Comparison of ENCODE assay signal across 9 cellular contexts in genomic region chr5:124745367-124746251, GRCh38. TPM values are rescaled to one million over a fixed set of nuclear protein-coding genes. Genes with fewer than 3 reads are reported as not detected.
DNase-seq lines count a peak whose midpoint lies in the region; ATAC-seq and TF ChIP-seq lines count a peak whose summit lies in the region.
"Had no signal": no experiment of that assay in that cellular context is flagged by ENCODE, and none has a peak within 500 bp of the region (broad histone marks: within the 10 kb centered on the region; RNA-seq: fewer than 3 reads in every experiment).

No MANE protein-coding gene starts in this region.

- peaks cover 1% of the 10 kb centered on the region for H3K27me3 Mint-ChIP-seq in activated T-cell treated with anti-CD3 and anti-CD28 coated beads, Interleukin-2, amount 50 U/mL, for 72 hours (ENCODE audit: low read depth)
- no peaks in the 10 kb centered on the region for H3K27me3 Mint-ChIP-seq in mesothelial cell of epicardium (ENCODE audit: low read depth)

- H3K4me3 Mint-ChIP-seq in activated T-cell treated with anti-CD3 and anti-CD28 coated beads, Interleukin-2, amount 50 U/mL, for 72 hours = peak overlapping the region; percentile 65 to 81
- no peak overlapping the region for H3K4me3 Mint-ChIP-seq in mesothelial cell of epicardium

- H3K27ac ChIP-seq in upper lobe of left lung = peak overlapping the region; percentile 81 to 96 (median 91)

- no peak for TF ChIP-seq EP300 in upper lobe of left lung (IDR thresholded peaks at IDR 0.05)

- no peaks in the 10 kb centered on the region for H3K9me3 Mint-ChIP-seq in activated T-cell treated with anti-CD3 and anti-CD28 coated beads, Interleukin-2, amount 50 U/mL, for 72 hours
- H3K9me3 Mint-ChIP-seq in mesothelial cell of epicardium = no peaks in the 10 kb centered on the region

- no peak for ATAC-seq in activated T-cell treated with anti-CD3 and anti-CD28 coated beads, Interleukin-2, amount 50 U/mL, for 72 hours (replicated peaks in 1 of 2)
- no peak for ATAC-seq in upper lobe of left lung (ENCODE audit: low FRiP score in 2 of 2)
- no peak for ATAC-seq in HG03521 (IDR thresholded peaks at IDR 0.05; ENCODE audit: unreplicated experiment)

- WGBS in upper lobe of left lung, 2 donors = 8 to 14% methylated on average over 5 of the region's 5 CpGs

- no peaks in the 10 kb centered on the region for H3K9me3 ChIP-seq in upper lobe of left lung

- DNase-seq in activated T-cell treated with anti-CD3 and anti-CD28 coated beads, Interleukin-2, amount 50 U/mL, for 72 hours = no peak
- no peak for DNase-seq in activated T-cell treated with anti-CD3 and anti-CD28 coated beads, Interleukin-2, amount 50 U/mL, for 1 hour
- DNase-seq in amniotic epithelial cell (ENCODE audit: low read depth) (peak; percentile 56), kidney epithelial cell (ENCODE audit: low read depth) (no peak), upper lobe of left lung (peak in 1 of 2 donors; percentile 54), mesothelial cell of epicardium (ENCODE audit: low spot score in 2 of 2, unreplicated experiment in 2 of 2) (no peak)
- no peak for DNase-seq in activated effector memory CD4-positive, alpha-beta T cell treated with anti-CD3 and anti-CD28 coated beads, Interleukin-2, amount 50 U/mL, for 16 hours
- DNase-seq: activated naive CD4-positive, alpha-beta T cell treated with Interleukin-2 at 50 U/mL for 16 hours had no signal

- no peak overlapping the region for H3K27ac Mint-ChIP-seq in activated T-cell treated with anti-CD3 and anti-CD28 coated beads, Interleukin-2, amount 50 U/mL, for 72 hours
- H3K27ac Mint-ChIP-seq in mesothelial cell of epicardium = no peak overlapping the region

- no peak for TF ChIP-seq POLR2A in upper lobe of left lung (IDR thresholded peaks at IDR 0.05)

- H3K4me3 ChIP-seq in kidney epithelial cell (ENCODE audit: low read depth, low read length) (peak overlapping the region; percentile 80), upper lobe of left lung (peak overlapping the region; percentile 36 to 66 (median 60))

- H3K36me3 Mint-ChIP-seq in activated T-cell treated with anti-CD3 and anti-CD28 coated beads, Interleukin-2, amount 50 U/mL, for 72 hours (ENCODE audit: insufficient read depth in 2 of 2) = no peaks in the 10 kb centered on the region
- no peaks in the 10 kb centered on the region for H3K36me3 Mint-ChIP-seq in mesothelial cell of epicardium

- H3K4me1 ChIP-seq in upper lobe of left lung = peaks cover 8 to 30% (median 22%) of the 10 kb centered on the region in 4 donors

- no peak for TF ChIP-seq CTCF in kidney epithelial cell (IDR thresholded peaks at IDR 0.05; ENCODE audit: insufficient read depth, low read length, poor library complexity, severe bottlenecking)
- TF ChIP-seq CTCF in upper lobe of left lung (IDR thresholded peaks at IDR 0.05) = no peak
- TF ChIP-seq CTCF in mesothelial cell of epicardium (IDR thresholded peaks at IDR 0.05; ENCODE audit: unreplicated experiment) = no peak

- H3K27me3 ChIP-seq in kidney epithelial cell (ENCODE audit: control insufficient read depth, insufficient read depth, low read length) = no peaks in the 10 kb centered on the region
- no peaks in the 10 kb centered on the region for H3K27me3 ChIP-seq in upper lobe of left lung

- H3K4me1 Mint-ChIP-seq in activated T-cell treated with anti-CD3 and anti-CD28 coated beads, Interleukin-2, amount 50 U/mL, for 72 hours (ENCODE audit: low read depth) = peaks cover 20% of the 10 kb centered on the region
- peaks cover 5% of the 10 kb centered on the region for H3K4me1 Mint-ChIP-seq in mesothelial cell of epicardium

- H3K36me3 ChIP-seq in kidney epithelial cell (ENCODE audit: control insufficient read depth, insufficient read depth, low read length) (no peaks in the 10 kb centered on the region), upper lobe of left lung (no peaks in the 10 kb centered on the region)

RNA-seq across cellular contexts. Expression of gene ZNF608, which starts 0.8 kb away (rescaled TPM):
- total RNA-seq in activated T-cell treated with anti-CD3 and anti-CD28 coated beads, Interleukin-2, amount 50 U/mL, for 72 hours = under 1 TPM in 1 of 2 donors, not detected in 1; 0.05 TPM
- total RNA-seq in kidney epithelial cell (50.2 and 67.7 TPM in 2 replicates), upper lobe of left lung (10 to 100 TPM; 21.8 to 54.9 (median 41.7) TPM), mesothelial cell of epicardium (31.8 to 35.0 TPM (median 34.3 TPM) in 3 replicates)

Comparison
In these comparisons a context has a peak if more than half of its experiments do, and no peak if none do; other contexts are left out.
1. RNA of gene ZNF608, which starts 0.8 kb away (total RNA-seq): 50.2 to 67.7 TPM in kidney epithelial cell, 21.8 to 54.9 TPM in upper lobe of left lung and 31.8 to 35.0 TPM in mesothelial cell of epicardium; 0.05 TPM in activated T-cell treated with anti-CD3 and anti-CD28 coated beads, Interleukin-2, amount 50 U/mL, for 72 hours; every median in the first group is over 10 times any median in the second.